In the genomic region with DNA sequence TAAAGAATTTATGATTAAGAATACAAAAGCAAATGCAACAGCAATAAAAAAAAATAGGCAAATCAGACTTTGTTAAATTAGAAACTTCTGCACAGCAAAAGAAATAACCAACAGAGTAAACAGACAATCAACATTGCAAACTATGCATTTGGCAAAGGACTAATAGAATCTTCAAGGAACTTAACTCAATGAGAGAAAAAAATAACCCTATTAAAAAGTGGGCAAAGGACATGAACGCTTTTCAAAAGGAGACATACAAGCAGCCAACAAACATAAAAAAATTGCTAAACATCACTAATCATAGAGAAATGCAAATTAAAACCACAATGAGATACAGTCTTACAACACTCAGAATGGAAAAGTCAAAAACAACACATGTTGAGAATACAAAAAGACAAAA, we compare ENCODE assay signal across 17 cellular contexts.
A peak's percentile ranks its signal among the peaks of the same experiment; 100 is the strongest.
DNase-seq lines count a peak whose midpoint lies in the region; TF ChIP-seq lines count a peak whose summit lies in the region.
"Had no signal": no experiment of that assay in that cellular context is flagged by ENCODE, and none has a peak within 500 bp of the region (broad histone marks: within the 10 kb centered on the region; RNA-seq: fewer than 3 reads in every experiment).

No MANE protein-coding gene starts in this region.

- H3K27me3 Mint-ChIP-seq in Caco-2 (ENCODE audit: insufficient read depth, unreplicated experiment): peaks cover 3% of the 10 kb centered on the region
- H3K27me3 Mint-ChIP-seq: CD4-positive, CD25-positive, alpha-beta regulatory T cell; CD8-positive, alpha-beta memory T cell had no signal

- H3K4me1 Mint-ChIP-seq in Caco-2 (ENCODE audit: low read depth, unreplicated experiment): no peaks in the 10 kb centered on the region
- H3K4me1 Mint-ChIP-seq: CD4-positive, CD25-positive, alpha-beta regulatory T cell; CD8-positive, alpha-beta memory T cell had no signal

- H3K9me3 ChIP-seq in GM23248 (ENCODE audit: low read depth) (no peaks in the 10 kb centered on the region), Caco-2 (no peaks in the 10 kb centered on the region)
- H3K9me3 ChIP-seq: BE2C, HAP-1 had no signal

- H3K9me3 Mint-ChIP-seq in Caco-2 (ENCODE audit: unreplicated experiment): no peaks in the 10 kb centered on the region

- no peak overlapping the region for H3K4me3 Mint-ChIP-seq in Caco-2 (ENCODE audit: unreplicated experiment)
- H3K4me3 Mint-ChIP-seq: CD4-positive, CD25-positive, alpha-beta regulatory T cell; CD8-positive, alpha-beta memory T cell had no signal

- no peak overlapping the region for H3K4me3 ChIP-seq in AG10803 (ENCODE audit: low read length)
- H3K4me3 ChIP-seq in GM23248: no peak overlapping the region
- H3K4me3 ChIP-seq in Caco-2 (ENCODE audit: low read depth, low read length): no peak overlapping the region
- H3K4me3 ChIP-seq in coronary artery: no peak overlapping the region
- H3K4me3 ChIP-seq: HAP-1 had no signal

- no TSS peak for BruUV-seq in Caco-2 (replicated peaks; lab: Mats Ljungman, UMichigan)

- POLR2A ChIA-PET in Caco-2 (lab: Charles Lee): no interaction called here

- intact Hi-C loops in Caco-2 (cut with micrococcal nuclease; ENCODE audit: unreplicated experiment): no loop called here

- in situ Hi-C loops in GM23248 (cut with MboI): no loop called here

- no peak overlapping the region for H3K27ac ChIP-seq in GM23248
- no peak overlapping the region for H3K27ac ChIP-seq in coronary artery

- TF ChIP-seq POLR2A in erythroblast (IDR thresholded peaks at IDR 0.05; ENCODE audit: low read length): no peak

- H3K36me3 ChIP-seq in GM23248 (ENCODE audit: low read depth) (no peaks in the 10 kb centered on the region), Caco-2 (ENCODE audit: control insufficient read depth, insufficient read depth, low read length) (no peaks in the 10 kb centered on the region)
- H3K36me3 ChIP-seq: BE2C, HAP-1 had no signal

- no peaks in the 10 kb centered on the region for H4K20me1 ChIP-seq in GM23248 (ENCODE audit: insufficient read depth)

- no peaks in the 10 kb centered on the region for H3K36me3 Mint-ChIP-seq in Caco-2 (ENCODE audit: insufficient read depth, unreplicated experiment)
- H3K36me3 Mint-ChIP-seq: CD4-positive, CD25-positive, alpha-beta regulatory T cell; CD8-positive, alpha-beta memory T cell had no signal

- H3K27me3 ChIP-seq in GM23248 (replicated peaks; ENCODE audit: insufficient read depth): no peaks in the 10 kb centered on the region
- H3K27me3 ChIP-seq in Caco-2 (replicated peaks; ENCODE audit: control insufficient read depth, insufficient read depth, low read length): no peaks in the 10 kb centered on the region
- H3K27me3 ChIP-seq: BE2C had no signal

- CTCF ChIA-PET in Caco-2 (lab: Charles Lee): no interaction called here

- no peaks in the 10 kb centered on the region for H3K79me2 ChIP-seq in GM23248 (ENCODE audit: insufficient read depth)

- no peak overlapping the region for H2AFZ ChIP-seq in GM23248

- H3K4me2 ChIP-seq in GM23248 (ENCODE audit: unreplicated experiment): no peak overlapping the region

- no peak overlapping the region for H3K9ac ChIP-seq in GM23248

- H3K4me1 ChIP-seq in GM23248 (ENCODE audit: insufficient read depth): peaks cover 5% of the 10 kb centered on the region
- no peaks in the 10 kb centered on the region for H3K4me1 ChIP-seq in Caco-2
- H3K4me1 ChIP-seq: BE2C, HAP-1 had no signal

- DNase-seq in AG10803 (ENCODE audit: low read depth) (peak; percentile 77), GM23248 (peak; percentile 14), fibroblast of gingiva (ENCODE audit: low read depth) (peak; percentile 84), erythroblast (lab: John Stamatoyannopoulos, UW) (no peak), NCI-H345 treated with DMSO at 0.1 percent for 48 hours (lab: John Stamatoyannopoulos, UW; ENCODE audit: unreplicated experiment) (no peak), Caco-2 (no peak), coronary artery (ENCODE audit: low spot score) (no peak)
- DNase-seq: 8988T; BE2C; C1 segment of cervical spinal cord; CD4-positive, CD25-positive, alpha-beta regulatory T cell; CD8-positive, alpha-beta memory T cell; COR-L47; DMS153; DMS79 treated with DMSO at 0.1 percent for 48 hours; GF-D8 had no signal

- H3K9me2 ChIP-seq in GM23248 (ENCODE audit: insufficient read depth): no peaks in the 10 kb centered on the region

- no peaks in the 10 kb centered on the region for H3F3A ChIP-seq in GM23248 (ENCODE audit: insufficient read depth)

- H3K27ac Mint-ChIP-seq in Caco-2 (ENCODE audit: unreplicated experiment): no peak overlapping the region
- H3K27ac Mint-ChIP-seq: CD4-positive, CD25-positive, alpha-beta regulatory T cell; CD8-positive, alpha-beta memory T cell had no signal

- WGBS in GM23248 (ENCODE audit: low coverage in 1 of 2, low lambda C conversion rate in 2 of 2, missing lambda C conversion rate in 2 of 2), 2 experiments: 5 to 17% methylated on average over 1 of the region's 1 CpG

- TF ChIP-seq CTCF in AG10803 (conservative IDR thresholded peaks at IDR 0.05; ENCODE audit: low read length) (no peak), Caco-2 (IDR thresholded peaks at IDR 0.05; ENCODE audit: insufficient read depth in 1 of 2, low read depth in 1 of 2, low read length in 1 of 2, severe bottlenecking in 1 of 2, unreplicated experiment in 1 of 2) (no peak), coronary artery (IDR thresholded peaks at IDR 0.05) (no peak)

Comparison
In these comparisons a context has a peak if more than half of its experiments do, and no peak if none do; other contexts are left out.
1. DNase-seq: peak in AG10803 (single experiment), GM23248 (single experiment) and fibroblast of gingiva (single experiment); none in erythroblast (0 of 2), NCI-H345 treated with DMSO at 0.1 percent for 48 hours (single experiment), Caco-2 (0 of 2) and coronary artery (single experiment).